ENCODE assay signal across 8 cellular contexts in the genomic region with DNA sequence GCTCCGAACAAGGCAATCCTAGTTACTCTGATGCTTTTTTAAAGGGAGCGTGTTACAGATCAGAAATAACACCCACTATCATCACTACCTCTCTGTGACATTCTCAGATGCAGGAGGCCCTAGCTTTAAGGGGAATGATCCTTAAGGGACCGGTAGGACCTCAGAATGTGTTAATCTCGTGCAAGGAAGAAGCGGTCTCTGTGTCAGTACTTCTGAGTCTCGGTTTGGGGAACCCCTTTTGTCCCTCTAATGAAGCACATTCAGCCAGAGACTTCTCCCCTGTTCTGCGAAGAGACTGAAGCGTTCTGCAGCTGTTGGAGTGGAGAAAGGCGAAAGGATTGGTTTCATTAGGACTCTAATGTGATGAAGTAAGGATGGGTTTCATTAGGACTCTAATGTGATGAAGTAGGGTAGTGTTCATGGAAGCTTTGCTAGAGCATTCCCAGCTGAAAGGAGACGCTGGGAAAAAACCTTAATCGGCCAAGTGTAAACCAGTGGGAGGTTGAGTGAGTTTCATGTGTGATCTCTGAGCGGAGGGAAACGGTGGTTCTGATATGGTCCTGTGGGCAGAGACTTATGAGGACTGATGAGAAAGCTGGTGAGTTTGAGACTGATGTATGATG. TPM values are rescaled to one million over a fixed set of nuclear protein-coding genes. Genes with fewer than 3 reads are reported as not detected.
DNase-seq lines count a peak whose midpoint lies in the region; ATAC-seq and TF ChIP-seq lines count a peak whose summit lies in the region.

No MANE protein-coding gene starts in this region.

- no peaks in the 10 kb centered on the region for H3K36me3 ChIP-seq in right atrium auricular region
- H3K36me3 ChIP-seq in prostate gland: no peaks in the 10 kb centered on the region

- H3K4me3 ChIP-seq in right atrium auricular region (peak overlapping the region; percentile 66 to 67), coronary artery (peak overlapping the region; percentile 82), prostate gland (peak overlapping the region; percentile 46 to 59)

- DNase-seq in right atrium auricular region (ENCODE audit: low spot score) (no peak), Right ventricle myocardium superior (no peak), coronary artery (ENCODE audit: low spot score) (no peak), prostate gland (ENCODE audit: low spot score) (no peak), NCI-H2196 (lab: John Stamatoyannopoulos, UW; ENCODE audit: unreplicated experiment) (no peak), NCI-H524 (lab: John Stamatoyannopoulos, UW) (no peak)

- no peak for TF ChIP-seq POLR2A in prostate gland (IDR thresholded peaks at IDR 0.05)

- H3K4me1 ChIP-seq in right atrium auricular region: peaks cover 0 to 37% of the 10 kb centered on the region in 2 donors
- no peaks in the 10 kb centered on the region for H3K4me1 ChIP-seq in prostate gland (replicated peaks)

- TF ChIP-seq CTCF in right atrium auricular region (IDR thresholded peaks at IDR 0.05): no peak
- no peak for TF ChIP-seq CTCF in coronary artery (IDR thresholded peaks at IDR 0.05)
- no peak for TF ChIP-seq CTCF in prostate gland (IDR thresholded peaks at IDR 0.05)

- H3K9me3 ChIP-seq in right atrium auricular region: no peaks in the 10 kb centered on the region
- no peaks in the 10 kb centered on the region for H3K9me3 ChIP-seq in prostate gland

- H3K27me3 ChIP-seq in right atrium auricular region (no peaks in the 10 kb centered on the region), prostate gland (replicated peaks; ENCODE audit: insufficient read depth) (no peaks in the 10 kb centered on the region)

- 42% methylated on average over 13 of the region's 13 CpGs for WGBS in prostate gland

- H3K27ac ChIP-seq in right atrium auricular region (peak overlapping the region; percentile 85 to 86), coronary artery (peak overlapping the region; percentile 58 to 91), prostate gland (no peak overlapping the region)

- intact Hi-C loops in Right ventricle myocardium superior (cut with DNase I) (no loop called here), prostate gland (cut with DNase I) (loop anchor here (10.0 kb wide), 2 partner anchors 138 to 238 kb away; no protein-coding TSS in a partner anchor)

- ATAC-seq in Right ventricle myocardium superior (ENCODE audit: poor library complexity): no peak
- ATAC-seq in HG03378 (IDR thresholded peaks at IDR 0.05; ENCODE audit: unreplicated experiment): peak; percentile 48
- ATAC-seq in HG03571 (IDR thresholded peaks at IDR 0.05; ENCODE audit: unreplicated experiment): no peak

RNA-seq across cellular contexts. Expression of gene PIP5K1B, which starts 1.6 kb away (rescaled TPM):
- total RNA-seq in right atrium auricular region (10 to 100 TPM; 18.4 to 44.8 TPM), Right ventricle myocardium superior (62.8 TPM), prostate gland (10 to 100 TPM in 1 of 2 donors, 1 to 10 TPM in 1; 1.6 to 38.3 TPM)

Comparison
In these comparisons a context has a peak if more than half of its experiments do, and no peak if none do; other contexts are left out.
1. H3K27ac ChIP-seq: peak in right atrium auricular region (2 of 2) and coronary artery (2 of 2); none in prostate gland (0 of 2).
2. Peak in every context shown above with its lines, with median percentiles within 50 percentile points of each other: H3K4me3 ChIP-seq.